Comparison of ENCODE assay signal across 8 cellular contexts in genomic region chr6:45697605-45698004, GRCh38.
DNase-seq lines count a peak whose midpoint lies in the region; ATAC-seq and TF ChIP-seq lines count a peak whose summit lies in the region.

No MANE protein-coding gene starts in this region.

- ATAC-seq in HG02642 (IDR thresholded peaks at IDR 0.05; ENCODE audit: poor library complexity, unreplicated experiment) (peak; percentile 70), GM19452 (IDR thresholded peaks at IDR 0.05; ENCODE audit: unreplicated experiment) (no peak)

- H3K4me1 ChIP-seq in PC-9 (replicated peaks; ENCODE audit: insufficient read depth), result peaks cover 25% of the 10 kb centered on the region

- DNase-seq in GM06990 (ENCODE audit: extremely low read depth, insufficient read length) (peak; percentile 33), PC-9 (peak; percentile 59 to 86), glomerular visceral epithelial cell (ENCODE audit: extremely low spot score) (peak; percentile 99), NCI-H446 (lab: John Stamatoyannopoulos, UW) (no peak), NK-92 (lab: John Stamatoyannopoulos, UW; ENCODE audit: unreplicated experiment) (no peak), hippocampal formation (lab: John Stamatoyannopoulos, UW) (no peak)

- no peaks in the 10 kb centered on the region; the same call in 1 of the 2 replicates for H3F3A ChIP-seq in PC-9 (ENCODE audit: insufficient read depth, low read depth)

- POLR2A ChIA-PET in PC-9 (lab: Charles Lee; ENCODE audit: unreplicated experiment), result interaction anchor here (0.6 to 0.7 kb wide), 2 partner anchors 40 to 48 kb away, joined by 4 to 6 read pairs; no protein-coding TSS in a partner anchor

- BruUV-seq in PC-9 (replicated peaks; lab: Mats Ljungman, UMichigan), result no TSS peak

- H3K27ac ChIP-seq in PC-9, result peak overlapping the region; percentile 64

- H3K36me3 ChIP-seq in GM06990 (ENCODE audit: control insufficient read depth, insufficient read depth, low read length), result no peaks in the 10 kb centered on the region
- no peaks in the 10 kb centered on the region for H3K36me3 ChIP-seq in PC-9 (ENCODE audit: low read depth)

- no peaks in the 10 kb centered on the region for H3K9me2 ChIP-seq in PC-9 (ENCODE audit: insufficient read depth)

- H3K79me2 ChIP-seq in PC-9 (ENCODE audit: low read depth), result no peaks in the 10 kb centered on the region

- H3K4me3 ChIP-seq in GM06990 (replicated peaks; ENCODE audit: low read depth, low read length), result no peak overlapping the region
- no peak overlapping the region for H3K4me3 ChIP-seq in PC-9

- TF ChIP-seq CTCF in GM06990 (IDR thresholded peaks at IDR 0.05; ENCODE audit: insufficient read depth, low read length, poor library complexity, severe bottlenecking), result no peak
- no peak for TF ChIP-seq CTCF in PC-9 (conservative IDR thresholded peaks at IDR 0.05)

- CTCF ChIA-PET in PC-9 (lab: Charles Lee), result interaction anchor here (0.6 to 1.0 kb wide), 2 partner anchors 14 to 22 kb away, joined by 3 read pairs; no protein-coding TSS in a partner anchor

- H3K4me2 ChIP-seq in PC-9, result peak overlapping the region; percentile 6; the same call in 1 of the 2 replicates

- intact Hi-C loops in PC-9 (cut with micrococcal nuclease; ENCODE audit: unreplicated experiment), result loop anchor here (5.0 kb wide), 1 partner anchor 90 kb away; no protein-coding TSS in a partner anchor

- H2AFZ ChIP-seq in PC-9, result no peak overlapping the region

- no peaks in the 10 kb centered on the region for H3K27me3 ChIP-seq in GM06990 (replicated peaks; ENCODE audit: control insufficient read depth, insufficient read depth, low read length)
- no peaks in the 10 kb centered on the region for H3K27me3 ChIP-seq in PC-9 (ENCODE audit: insufficient read depth, low read depth)

- H3K9me3 ChIP-seq in PC-9 (ENCODE audit: insufficient read depth, low read depth), result no peaks in the 10 kb centered on the region

- H4K20me1 ChIP-seq in PC-9 (ENCODE audit: insufficient read depth), result no peaks in the 10 kb centered on the region

Comparison
In these comparisons a context has a peak if more than half of its experiments do, and no peak if none do; other contexts are left out.
1. DNase-seq: peak in GM06990 (single experiment), PC-9 (2 of 2) and glomerular visceral epithelial cell (single experiment); none in NCI-H446 (0 of 2), NK-92 (single experiment) and hippocampal formation (0 of 2).